In genomic region chr1:37692834-37693175, GRCh38 we compare ENCODE assay signal across 8 cellular contexts. TPM values are rescaled to one million over a fixed set of nuclear protein-coding genes. Genes with fewer than 3 reads are reported as not detected.
DNase-seq lines count a peak whose midpoint lies in the region; ATAC-seq, FAIRE-seq and TF ChIP-seq lines count a peak whose summit lies in the region.

No MANE protein-coding gene starts in this region.

- H3K4me3 ChIP-seq in kidney (ENCODE audit: low read length in 2 of 2) (peak overlapping the region; percentile 79 to 93), thoracic aorta (peak overlapping the region; percentile 96)

- no peaks in the 10 kb centered on the region for H3K9me3 Mint-ChIP-seq in activated CD8-positive, alpha-beta memory T cell treated with anti-CD3 and anti-CD28 coated beads, Interleukin-2, amount 10 ng/mL, durations not matched to agents 7 days and 5 days (ENCODE audit: low read depth)
- H3K9me3 Mint-ChIP-seq in activated T-helper 1 cell treated with anti-CD3 and anti-CD28 coated beads, Interleukin-12 subunit alpha, Interleukin-12 subunit beta, Interleukin-2, Interleukin-4 antibody, amounts not matched to agents 30 ng/mL and 10 ng/mL and 1 ng/mL, durations not matched to agents 14 hours and 24 hours and 36 hours, result no peaks in the 10 kb centered on the region

- no peak overlapping the region for H3K27ac ChIP-seq in kidney (ENCODE audit: low read depth in 2 of 2, low read length in 2 of 2)
- H3K27ac ChIP-seq in thoracic aorta, result no peak overlapping the region

- H3K27ac Mint-ChIP-seq in activated CD8-positive, alpha-beta memory T cell treated with anti-CD3 and anti-CD28 coated beads, Interleukin-2, amount 10 ng/mL, durations not matched to agents 7 days and 5 days, result peak overlapping the region; percentile 94
- peak overlapping the region; percentile 83 for H3K27ac Mint-ChIP-seq in activated T-helper 1 cell treated with anti-CD3 and anti-CD28 coated beads, Interleukin-12 subunit alpha, Interleukin-12 subunit beta, Interleukin-2, Interleukin-4 antibody, amounts not matched to agents 30 ng/mL and 10 ng/mL and 1 ng/mL, durations not matched to agents 14 hours and 24 hours and 36 hours

- peak overlapping the region; percentile 94 for H3K4me3 Mint-ChIP-seq in activated CD8-positive, alpha-beta memory T cell treated with anti-CD3 and anti-CD28 coated beads, Interleukin-2, amount 10 ng/mL, durations not matched to agents 7 days and 5 days
- peak overlapping the region; percentile 92 for H3K4me3 Mint-ChIP-seq in activated T-helper 1 cell treated with anti-CD3 and anti-CD28 coated beads, Interleukin-12 subunit alpha, Interleukin-12 subunit beta, Interleukin-2, Interleukin-4 antibody, amounts not matched to agents 30 ng/mL and 10 ng/mL and 1 ng/mL, durations not matched to agents 14 hours and 24 hours and 36 hours

- H3K36me3 ChIP-seq in kidney (ENCODE audit: control insufficient read depth in 1 of 2, insufficient read depth in 2 of 2, low read length in 2 of 2) (no peaks in the 10 kb centered on the region), thoracic aorta (no peaks in the 10 kb centered on the region)

- H3K4me1 Mint-ChIP-seq in activated CD8-positive, alpha-beta memory T cell treated with anti-CD3 and anti-CD28 coated beads, Interleukin-2, amount 10 ng/mL, durations not matched to agents 7 days and 5 days, result peaks cover 62% of the 10 kb centered on the region
- peaks cover 52% of the 10 kb centered on the region for H3K4me1 Mint-ChIP-seq in activated T-helper 1 cell treated with anti-CD3 and anti-CD28 coated beads, Interleukin-12 subunit alpha, Interleukin-12 subunit beta, Interleukin-2, Interleukin-4 antibody, amounts not matched to agents 30 ng/mL and 10 ng/mL and 1 ng/mL, durations not matched to agents 14 hours and 24 hours and 36 hours (ENCODE audit: low read depth)

- DNase-seq in activated CD8-positive, alpha-beta memory T cell treated with anti-CD3 and anti-CD28 coated beads, Interleukin-2, amount 10 ng/mL, durations not matched to agents 7 days and 5 days, result no peak
- DNase-seq in activated CD8-positive, alpha-beta memory T cell treated with anti-CD3 and anti-CD28 coated beads, Interleukin-2, amount 50 U/mL, for 4 hours, result no peak
- no peak for DNase-seq in activated T-helper 1 cell treated with anti-CD3 and anti-CD28 coated beads, Interleukin-12 subunit alpha, Interleukin-12 subunit beta, Interleukin-2, Interleukin-4 antibody, amounts not matched to agents 30 ng/mL and 10 ng/mL and 1 ng/mL, durations not matched to agents 14 hours and 24 hours and 36 hours (ENCODE audit: low spot score)
- no peak for DNase-seq in kidney
- DNase-seq in thoracic aorta (ENCODE audit: low spot score), result no peak
- DNase-seq in globus pallidus (ENCODE audit: low spot score), result no peak
- DNase-seq in dermis blood vessel endothelial cell, result no peak

- TF ChIP-seq CTCF in kidney (IDR thresholded peaks at IDR 0.05; ENCODE audit: borderline replicate concordance, extremely low read depth, insufficient read depth) (no peak), thoracic aorta (IDR thresholded peaks at IDR 0.05) (no peak)

- H3K9me3 ChIP-seq in kidney (ENCODE audit: control insufficient read depth in 1 of 2, low read length in 2 of 2) (no peaks in the 10 kb centered on the region), thoracic aorta (no peaks in the 10 kb centered on the region)

- H3K36me3 Mint-ChIP-seq in activated CD8-positive, alpha-beta memory T cell treated with anti-CD3 and anti-CD28 coated beads, Interleukin-2, amount 10 ng/mL, durations not matched to agents 7 days and 5 days, result peaks cover 42% of the 10 kb centered on the region
- H3K36me3 Mint-ChIP-seq in activated T-helper 1 cell treated with anti-CD3 and anti-CD28 coated beads, Interleukin-12 subunit alpha, Interleukin-12 subunit beta, Interleukin-2, Interleukin-4 antibody, amounts not matched to agents 30 ng/mL and 10 ng/mL and 1 ng/mL, durations not matched to agents 14 hours and 24 hours and 36 hours (ENCODE audit: low read depth), result peaks cover 40% of the 10 kb centered on the region

- ATAC-seq in activated CD8-positive, alpha-beta memory T cell treated with anti-CD3 and anti-CD28 coated beads, Interleukin-2, amount 10 ng/mL, durations not matched to agents 7 days and 5 days, result no peak
- no peak for ATAC-seq in thoracic aorta (ENCODE audit: insufficient number of reproducible peaks, low FRiP score, low read depth)
- ATAC-seq in HG03135 (IDR thresholded peaks at IDR 0.05; ENCODE audit: unreplicated experiment), result no peak

- no peak for FAIRE-seq in kidney (lab: Jason Lieb, UNC)

- CTCF ChIA-PET in activated CD8-positive, alpha-beta memory T cell treated with anti-CD3 and anti-CD28 coated beads, Interleukin-2, amount 10 ng/mL, durations not matched to agents 7 days and 5 days (lab: Charles Lee), result interaction anchor here (0.8 to 6.5 kb wide), 6 partner anchors 11 to 167 kb away, joined by 3 to 57 read pairs (median 4); partner anchors contain the start of gene MTF1

- peaks cover 16 to 22% of the 10 kb centered on the region in 2 donors for H3K4me1 ChIP-seq in kidney (ENCODE audit: control insufficient read depth in 1 of 2, insufficient read depth in 1 of 2, low read depth in 1 of 2, low read length in 2 of 2)
- H3K4me1 ChIP-seq in thoracic aorta (ENCODE audit: control insufficient read depth in 1 of 2, low read depth in 2 of 2), result peaks cover 16 to 27% of the 10 kb centered on the region in 2 donors

- H3K9ac ChIP-seq in kidney (ENCODE audit: low read length in 2 of 2), result peak overlapping the region in 1 of 2 donors; percentile 46

- intact Hi-C loops in activated T-helper 1 cell treated with anti-CD3 and anti-CD28 coated beads, Interleukin-12 subunit alpha, Interleukin-12 subunit beta, Interleukin-2, Interleukin-4 antibody, amounts not matched to agents 30 ng/mL and 10 ng/mL and 1 ng/mL, durations not matched to agents 14 hours and 24 hours and 36 hours (cut with micrococcal nuclease), result loop anchor here (1.0 to 10.0 kb wide), 13 partner anchors 97 to 1546 kb away; partner anchors contain the start of genes MEAF6, MRPS15, MYCBP and SNIP1
- intact Hi-C loops in kidney (cut with DNase I), result no loop called here

- H3K27me3 ChIP-seq in thoracic aorta (replicated peaks; ENCODE audit: insufficient read depth), result no peaks in the 10 kb centered on the region

- no peaks in the 10 kb centered on the region for H3K27me3 Mint-ChIP-seq in activated CD8-positive, alpha-beta memory T cell treated with anti-CD3 and anti-CD28 coated beads, Interleukin-2, amount 10 ng/mL, durations not matched to agents 7 days and 5 days
- H3K27me3 Mint-ChIP-seq in activated T-helper 1 cell treated with anti-CD3 and anti-CD28 coated beads, Interleukin-12 subunit alpha, Interleukin-12 subunit beta, Interleukin-2, Interleukin-4 antibody, amounts not matched to agents 30 ng/mL and 10 ng/mL and 1 ng/mL, durations not matched to agents 14 hours and 24 hours and 36 hours (ENCODE audit: insufficient read depth), result no peaks in the 10 kb centered on the region

RNA-seq across cellular contexts. Expression of gene CDCA8, which starts 0.5 kb away (rescaled TPM):
- total RNA-seq in activated CD8-positive, alpha-beta memory T cell treated with anti-CD3 and anti-CD28 coated beads, Interleukin-2, amount 10 ng/mL, durations not matched to agents 7 days and 5 days, result 10 to 100 TPM; 77.2 to 97.3 TPM
- 33.5 and 37.2 TPM in 2 replicates for total RNA-seq in activated T-helper 1 cell treated with anti-CD3 and anti-CD28 coated beads, Interleukin-12 subunit alpha, Interleukin-12 subunit beta, Interleukin-2, Interleukin-4 antibody, amounts not matched to agents 30 ng/mL and 10 ng/mL and 1 ng/mL, durations not matched to agents 14 hours and 24 hours and 36 hours
- 1.0 TPM for total RNA-seq in kidney
- 0.71 TPM for polyA plus RNA-seq in kidney (ENCODE audit: insufficient read depth, low read depth, low replicate concordance)
- under 1 TPM; 0.27 to 0.35 TPM for total RNA-seq in thoracic aorta
- 3.7 and 23.0 TPM in 2 replicates for total RNA-seq in dermis blood vessel endothelial cell

RNA-seq across cellular contexts. Expression of gene RSPO1, which starts 58.1 kb away (rescaled TPM):
- not detected for total RNA-seq in activated CD8-positive, alpha-beta memory T cell treated with anti-CD3 and anti-CD28 coated beads, Interleukin-2, amount 10 ng/mL, durations not matched to agents 7 days and 5 days
- not detected in 2 replicates for total RNA-seq in activated T-helper 1 cell treated with anti-CD3 and anti-CD28 coated beads, Interleukin-12 subunit alpha, Interleukin-12 subunit beta, Interleukin-2, Interleukin-4 antibody, amounts not matched to agents 30 ng/mL and 10 ng/mL and 1 ng/mL, durations not matched to agents 14 hours and 24 hours and 36 hours
- total RNA-seq in kidney, result 0.19 TPM
- polyA plus RNA-seq in kidney (ENCODE audit: insufficient read depth, low read depth, low replicate concordance), result 0.26 TPM
- under 1 TPM; 0.42 to 0.95 TPM for total RNA-seq in thoracic aorta
- not detected in 2 replicates for total RNA-seq in dermis blood vessel endothelial cell
